22 cellular contexts compared by ENCODE assay signal in the genomic region with DNA sequence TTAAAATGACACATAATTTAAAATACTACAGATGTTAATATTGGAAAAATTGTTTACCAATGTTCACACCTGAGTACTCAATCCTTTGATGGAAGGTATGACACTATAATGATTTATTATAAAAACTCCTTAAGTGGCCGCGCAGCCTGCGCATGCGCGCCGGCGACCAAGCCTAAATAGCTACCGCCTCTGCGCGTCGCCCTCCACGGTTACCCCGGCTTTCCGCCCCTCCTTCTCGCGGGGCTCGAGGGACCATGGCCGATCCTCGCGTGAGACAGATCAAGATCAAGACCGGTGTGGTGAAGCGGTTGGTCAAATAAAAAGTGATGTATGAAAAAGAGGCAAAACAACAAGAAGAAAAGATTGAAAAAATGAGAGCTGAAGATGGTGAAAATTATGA.
DNase-seq lines count a peak whose midpoint lies in the region; ATAC-seq, FAIRE-seq and TF ChIP-seq lines count a peak whose summit lies in the region.
"Had no signal": no experiment of that assay in that cellular context is flagged by ENCODE, and none has a peak within 500 bp of the region (broad histone marks: within the 10 kb centered on the region; RNA-seq: fewer than 3 reads in every experiment).

No MANE protein-coding gene starts in this region.

- intact Hi-C loops in K562 (cut with micrococcal nuclease) = no loop called here

- CTCF ChIA-PET in K562 (lab: Yijun Ruan, JAX; ENCODE audit: low intra/inter-chr PET ratio) = no interaction called here

- no peak overlapping the region for H3K4me3 ChIP-seq in K562
- H3K4me3 ChIP-seq: A549; BLaER1 treated with 17β-estradiol and CSF1 and Interleukin-3, amounts not matched to agents 10 nM and 100 nM; GM23338; HAP-1 had no signal

- no TSS peak for BruUV-seq in K562 (replicated peaks; lab: Mats Ljungman, UMichigan)

- no peak for ATAC-seq in K562
- ATAC-seq in GM18502 (IDR thresholded peaks at IDR 0.05; ENCODE audit: poor library complexity, unreplicated experiment) = no peak
- ATAC-seq: A549, GM23338 had no signal

- no peaks in the 10 kb centered on the region for H4K20me1 ChIP-seq in K562 (replicated peaks; ENCODE audit: control insufficient read depth, insufficient read depth, low read length)

- no peaks in the 10 kb centered on the region for H3K9me1 ChIP-seq in K562 (ENCODE audit: control insufficient read depth, insufficient read depth, low read length)

- in situ Hi-C loops in K562 (cut with MboI) = no loop called here

- H3K79me2 ChIP-seq in K562 (ENCODE audit: control insufficient read depth, insufficient read depth, low read length) = no peaks in the 10 kb centered on the region

- no peak overlapping the region for H3K4me2 ChIP-seq in K562 (ENCODE audit: insufficient read depth, low read length)
- H3K4me2 ChIP-seq: A549; BLaER1 treated with 17β-estradiol and CSF1 and Interleukin-3, amounts not matched to agents 10 nM and 100 nM; GM23338 had no signal

- H3K4me1 ChIP-seq in K562 (replicated peaks in 1 of 2; ENCODE audit: control insufficient read depth in 2 of 2, insufficient read depth in 2 of 2, low read length in 2 of 2) = no peaks in the 10 kb centered on the region
- H3K4me1 ChIP-seq: A549; BE2C; BLaER1 treated with 17β-estradiol and CSF1 and Interleukin-3, amounts not matched to agents 10 nM and 100 nM; HAP-1 had no signal

- POLR2A ChIA-PET in K562 (lab: Yijun Ruan, JAX) = no interaction called here

- H3K9ac ChIP-seq in K562 (ENCODE audit: insufficient read depth in 1 of 2, low read depth in 2 of 2, low read length in 2 of 2) = no peak overlapping the region
- H3K9ac ChIP-seq: BLaER1 treated with 17β-estradiol and CSF1 and Interleukin-3, amounts not matched to agents 10 nM and 100 nM had no signal

- no peaks in the 10 kb centered on the region for H3K36me3 ChIP-seq in K562 (ENCODE audit: control insufficient read depth, insufficient read depth, low read length)
- H3K36me3 ChIP-seq: BE2C; BLaER1 treated with 17β-estradiol and CSF1 and Interleukin-3, amounts not matched to agents 10 nM and 100 nM; HAP-1 had no signal

- 8% methylated on average over 10 of the region's 22 CpGs for WGBS in K562 (ENCODE audit: insufficient coverage, low coverage, missing lambda C conversion rate)

- no peak for TF ChIP-seq RAD21 in K562 (CRISPR knock-in tag; conservative IDR thresholded peaks at IDR 0.05 in 1 of 2, IDR thresholded peaks at IDR 0.05 in 1 of 2)

- no peak for TF ChIP-seq POLR2A in GM12891 (IDR thresholded peaks at IDR 0.05; ENCODE audit: low read depth, low read length)
- TF ChIP-seq POLR2A in K562 (conservative IDR thresholded peaks at IDR 0.05) = no peak

- peak; percentile 68 for FAIRE-seq in GM12891 (lab: Jason Lieb, UNC)
- FAIRE-seq in K562 (lab: Jason Lieb, UNC) = no peak
- peak; percentile 47 for FAIRE-seq in islet of Langerhans (lab: Jason Lieb, UNC)
- FAIRE-seq: H54 had no signal

- no peak for TF ChIP-seq EP300 in K562 (IDR thresholded peaks at IDR 0.05; ENCODE audit: low read length)

- no peak overlapping the region for H2AFZ ChIP-seq in K562 (ENCODE audit: low read depth, low read length)
- H2AFZ ChIP-seq: GM23338 had no signal

- no peaks in the 10 kb centered on the region for H3K9me3 ChIP-seq in K562 (replicated peaks; ENCODE audit: control insufficient read depth, insufficient read depth, low read depth, low read length)
- H3K9me3 ChIP-seq: A549, BE2C, HAP-1 had no signal

- TF ChIP-seq CTCF in K562 (IDR thresholded peaks at IDR 0.05 in 2 of 3, conservative IDR thresholded peaks at IDR 0.05 in 1 of 3; ENCODE audit: insufficient read depth in 2 of 3, low read depth in 1 of 3, low read length in 3 of 3) = no peak

- H3K27me3 ChIP-seq in K562 (ENCODE audit: control insufficient read depth in 2 of 2, insufficient read depth in 2 of 2, low read length in 2 of 2) = no peaks in the 10 kb centered on the region
- H3K27me3 ChIP-seq: BE2C had no signal

- no peak overlapping the region for H3K27ac ChIP-seq in K562 (ENCODE audit: extremely low read depth, low read depth, low read length)
- H3K27ac ChIP-seq: A549; BLaER1 treated with 17β-estradiol and CSF1 and Interleukin-3, amounts not matched to agents 10 nM and 100 nM had no signal

- DNase-seq in GM12891 (ENCODE audit: insufficient read length, low spot score) (no peak), K562 (ENCODE audit: extremely low read depth in 1 of 4, low spot score in 3 of 4) (no peak), dermis blood vessel endothelial cell (no peak), CD1c-positive myeloid dendritic cell (ENCODE audit: extremely low spot score) (no peak), SK-N-DZ (ENCODE audit: low spot score) (no peak)
- DNase-seq: 8988T; ACHN; AML-193; BE2C; Calu3; CD4-positive, alpha-beta memory T cell; COR-L47; DMS53; DMS79 treated with DMSO at 0.1 percent for 48 hours; HFFc6 had no signal

TF ChIP-seq in GM12891, 5 proteins besides CTCF, POLR2A, EP300 and RAD21:
- no peak for TF ChIP-seq SPI1 (IDR thresholded peaks at IDR 0.05; ENCODE audit: low read depth, low read length)
- TF ChIP-seq POU2F2 (IDR thresholded peaks at IDR 0.05; ENCODE audit: low read depth, low read length) = no peak
- no peak for TF ChIP-seq PAX5 (IDR thresholded peaks at IDR 0.05; ENCODE audit: insufficient read depth, low read length, severe bottlenecking)
- no peak for TF ChIP-seq TAF1 (IDR thresholded peaks at IDR 0.05; ENCODE audit: low read depth, low read length)
- no peak for TF ChIP-seq POLR2AphosphoS5 (IDR thresholded peaks at IDR 0.05; ENCODE audit: low read depth, low read length)
TF ChIP-seq in GM12891: peak in this region for 0.

TF ChIP-seq in K562, 482 proteins besides CTCF, POLR2A, EP300 and RAD21:
- TF ChIP-seq, protein P1, sequence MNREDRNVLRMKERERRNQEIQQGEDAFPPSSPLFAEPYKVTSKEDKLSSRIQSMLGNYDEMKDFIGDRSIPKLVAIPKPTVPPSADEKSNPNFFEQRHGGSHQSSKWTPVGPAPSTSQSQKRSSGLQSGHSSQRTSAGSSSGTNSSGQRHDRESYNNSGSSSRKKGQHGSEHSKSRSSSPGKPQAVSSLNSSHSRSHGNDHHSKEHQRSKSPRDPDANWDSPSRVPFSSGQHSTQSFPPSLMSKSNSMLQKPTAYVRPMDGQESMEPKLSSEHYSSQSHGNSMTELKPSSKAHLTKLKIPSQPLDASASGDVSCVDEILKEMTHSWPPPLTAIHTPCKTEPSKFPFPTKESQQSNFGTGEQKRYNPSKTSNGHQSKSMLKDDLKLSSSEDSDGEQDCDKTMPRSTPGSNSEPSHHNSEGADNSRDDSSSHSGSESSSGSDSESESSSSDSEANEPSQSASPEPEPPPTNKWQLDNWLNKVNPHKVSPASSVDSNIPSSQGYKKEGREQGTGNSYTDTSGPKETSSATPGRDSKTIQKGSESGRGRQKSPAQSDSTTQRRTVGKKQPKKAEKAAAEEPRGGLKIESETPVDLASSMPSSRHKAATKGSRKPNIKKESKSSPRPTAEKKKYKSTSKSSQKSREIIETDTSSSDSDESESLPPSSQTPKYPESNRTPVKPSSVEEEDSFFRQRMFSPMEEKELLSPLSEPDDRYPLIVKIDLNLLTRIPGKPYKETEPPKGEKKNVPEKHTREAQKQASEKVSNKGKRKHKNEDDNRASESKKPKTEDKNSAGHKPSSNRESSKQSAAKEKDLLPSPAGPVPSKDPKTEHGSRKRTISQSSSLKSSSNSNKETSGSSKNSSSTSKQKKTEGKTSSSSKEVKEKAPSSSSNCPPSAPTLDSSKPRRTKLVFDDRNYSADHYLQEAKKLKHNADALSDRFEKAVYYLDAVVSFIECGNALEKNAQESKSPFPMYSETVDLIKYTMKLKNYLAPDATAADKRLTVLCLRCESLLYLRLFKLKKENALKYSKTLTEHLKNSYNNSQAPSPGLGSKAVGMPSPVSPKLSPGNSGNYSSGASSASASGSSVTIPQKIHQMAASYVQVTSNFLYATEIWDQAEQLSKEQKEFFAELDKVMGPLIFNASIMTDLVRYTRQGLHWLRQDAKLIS (CRISPR knock-in tag; IDR thresholded peaks at IDR 0.05) = no peak
- TF ChIP-seq ERF (CRISPR knock-in tag; IDR thresholded peaks at IDR 0.05) (no peak), ESRRB (CRISPR knock-in tag; IDR thresholded peaks at IDR 0.05; ENCODE audit: borderline replicate concordance) (no peak), NRF1 (conservative IDR thresholded peaks at IDR 0.05 in 1 of 2, IDR thresholded peaks at IDR 0.05 in 1 of 2) (peak; percentile 55 to 57), SAP30 (IDR thresholded peaks at IDR 0.05; ENCODE audit: borderline replicate concordance, insufficient read depth, low read depth, low read length, poor library complexity, severe bottlenecking) (no peak)
